ENCODE assay signal across 19 cellular contexts in genomic region chr3:122508135-122508914, GRCh38. TPM values are rescaled to one million over a fixed set of nuclear protein-coding genes. Genes with fewer than 3 reads are reported as not detected.
DNase-seq lines count a peak whose midpoint lies in the region; ATAC-seq, FAIRE-seq and TF ChIP-seq lines count a peak whose summit lies in the region.
"Had no signal": no experiment of that assay in that cellular context is flagged by ENCODE, and none has a peak within 500 bp of the region (broad histone marks: within the 10 kb centered on the region; RNA-seq: fewer than 3 reads in every experiment).

No MANE protein-coding gene starts in this region.

- POLR2A ChIA-PET in naive thymus-derived CD4-positive, alpha-beta T cell (lab: Charles Lee) = no interaction called here
- POLR2A ChIA-PET in HEK293T (lab: Yijun Ruan, JAX) = no interaction called here

- H3K27ac ChIP-seq in naive thymus-derived CD4-positive, alpha-beta T cell (ENCODE audit: low read depth, low read length) = no peak overlapping the region
- H3K27ac ChIP-seq: esophagus muscularis mucosa, ovary, suprapubic skin had no signal

- in situ Hi-C loops in ACHN (cut with HindIII; ENCODE audit: low pct_ligation_motif_present, low pct_unique_long_range_greater_than_20kb, low sequenced_read_pairs) = no loop called here

- peaks cover 7% of the 10 kb centered on the region for H3K9me3 Mint-ChIP-seq in activated naive CD8-positive, alpha-beta T cell (ENCODE audit: low read depth)
- peaks cover 0 to 13% (median 6%) of the 10 kb centered on the region in 11 donors for H3K9me3 Mint-ChIP-seq in naive thymus-derived CD4-positive, alpha-beta T cell

- peaks cover 0 to 3% (median 0%) of the 10 kb centered on the region in 3 experiments for H3K36me3 ChIP-seq in naive thymus-derived CD4-positive, alpha-beta T cell (ENCODE audit: control insufficient read depth in 2 of 3, insufficient read depth in 3 of 3, low read length in 3 of 3)
- H3K36me3 ChIP-seq: esophagus muscularis mucosa, ovary, suprapubic skin had no signal

- no peaks in the 10 kb centered on the region for H3K9me3 ChIP-seq in naive thymus-derived CD4-positive, alpha-beta T cell (ENCODE audit: control insufficient read depth in 2 of 3, low read length in 3 of 3)
- H3K9me3 ChIP-seq: Caco-2, ovary, suprapubic skin had no signal

- H3K4me3 ChIP-seq in naive thymus-derived CD4-positive, alpha-beta T cell (ENCODE audit: low read length) = no peak overlapping the region
- H3K4me3 ChIP-seq: esophagus muscularis mucosa, ovary, suprapubic skin had no signal

- DNase-seq in ACHN (peak; percentile 32), GM12892 (ENCODE audit: insufficient read length) (no peak), HEK293T (ENCODE audit: extremely low spot score) (no peak), NAMALWA (ENCODE audit: low spot score) (no peak), NCI-H774 (lab: John Stamatoyannopoulos, UW) (no peak)
- no peak for DNase-seq in naive thymus-derived CD4-positive, alpha-beta T cell
- DNase-seq: activated CD4-positive, alpha-beta T cell treated with anti-CD3 and anti-CD28 coated beads for 4 hours; Caco-2; glutamatergic neuron; NCI-H2171 treated with DMSO at 0.1 percent for 48 hours; NCI-H82; ovary; stimulated activated CD4-positive, alpha-beta T cell treated with anti-CD3 and anti-CD28 coated beads, Interleukin-2, amount 100 ng/mL, for 24 hours had no signal

- peaks cover 11 to 14% of the 10 kb centered on the region in 2 donors for H3K4me1 ChIP-seq in naive thymus-derived CD4-positive, alpha-beta T cell (ENCODE audit: control insufficient read depth in 2 of 2, insufficient read depth in 2 of 2, low read length in 2 of 2)

- H3K27ac Mint-ChIP-seq in activated naive CD8-positive, alpha-beta T cell = peak overlapping the region; percentile 72
- peak overlapping the region in 2 of 9 donors; percentile 25 to 41 for H3K27ac Mint-ChIP-seq in naive thymus-derived CD4-positive, alpha-beta T cell

- TF ChIP-seq POLR2A in GM12892 (IDR thresholded peaks at IDR 0.05; ENCODE audit: low read depth, low read length) = no peak

- ATAC-seq in naive thymus-derived CD4-positive, alpha-beta T cell = no peak
- no peak for ATAC-seq in GM18517 (IDR thresholded peaks at IDR 0.05; ENCODE audit: unreplicated experiment)
- ATAC-seq: Panc1, SK-N-SH treated with all-trans-retinoic acid at 6 μM for 48 hours had no signal

- CTCF ChIA-PET in naive thymus-derived CD4-positive, alpha-beta T cell (lab: Charles Lee) = interaction anchor here (1.0 kb wide), 1 partner anchor 52 kb away, joined by 4 read pairs; no protein-coding TSS in a partner anchor
- CTCF ChIA-PET in HEK293T (lab: Yijun Ruan, JAX) = no interaction called here

- H3K4me3 Mint-ChIP-seq in activated naive CD8-positive, alpha-beta T cell = peak overlapping the region; percentile 17
- H3K4me3 Mint-ChIP-seq in naive thymus-derived CD4-positive, alpha-beta T cell = peak overlapping the region in 7 of 10 donors; percentile 11 to 47 (median 29)

- H3K36me3 Mint-ChIP-seq in activated naive CD8-positive, alpha-beta T cell = peaks cover 18% of the 10 kb centered on the region
- H3K36me3 Mint-ChIP-seq in naive thymus-derived CD4-positive, alpha-beta T cell = peaks cover 8 to 39% (median 26%) of the 10 kb centered on the region in 5 donors

- intact Hi-C loops in naive thymus-derived CD4-positive, alpha-beta T cell (cut with micrococcal nuclease) = no loop called here

- H3K4me1 Mint-ChIP-seq in activated naive CD8-positive, alpha-beta T cell (ENCODE audit: low read depth) = peaks cover 82% of the 10 kb centered on the region
- H3K4me1 Mint-ChIP-seq in naive thymus-derived CD4-positive, alpha-beta T cell = peaks cover 47 to 91% (median 84%) of the 10 kb centered on the region in 7 donors

- peak; percentile 58 for FAIRE-seq in GM12892 (lab: Jason Lieb, UNC)

- no peaks in the 10 kb centered on the region for H3K27me3 ChIP-seq in naive thymus-derived CD4-positive, alpha-beta T cell (ENCODE audit: control insufficient read depth in 2 of 2, insufficient read depth in 2 of 2, low read length in 2 of 2)
- H3K27me3 ChIP-seq: esophagus muscularis mucosa, ovary, suprapubic skin had no signal

- H3K27me3 Mint-ChIP-seq in activated naive CD8-positive, alpha-beta T cell = no peaks in the 10 kb centered on the region
- no peaks in the 10 kb centered on the region for H3K27me3 Mint-ChIP-seq in naive thymus-derived CD4-positive, alpha-beta T cell

TF ChIP-seq in HEK293T, 16 proteins besides CTCF, POLR2A, EP300 and RAD21:
- TF ChIP-seq TARDBP (IDR thresholded peaks at IDR 0.05) (no peak), FOXA1 (IDR thresholded peaks at IDR 0.05) (no peak), SUZ12 (IDR thresholded peaks at IDR 0.05) (no peak), FOXK2 (IDR thresholded peaks at IDR 0.05) (no peak), PKNOX1 (IDR thresholded peaks at IDR 0.05) (no peak), HDGF (IDR thresholded peaks at IDR 0.05; ENCODE audit: borderline replicate concordance) (no peak), ZNF384 (IDR thresholded peaks at IDR 0.05) (no peak), NFRKB (IDR thresholded peaks at IDR 0.05) (no peak), L3MBTL2 (conservative IDR thresholded peaks at IDR 0.05) (no peak), ELF4 (IDR thresholded peaks at IDR 0.05) (no peak), LEF1 (IDR thresholded peaks at IDR 0.05; ENCODE audit: borderline replicate concordance) (no peak), FOXM1 (IDR thresholded peaks at IDR 0.05; ENCODE audit: borderline replicate concordance) (no peak), SP1 (IDR thresholded peaks at IDR 0.05) (no peak), BHLHE40 (IDR thresholded peaks at IDR 0.05; ENCODE audit: borderline replicate concordance) (no peak), ARNT (IDR thresholded peaks at IDR 0.05) (no peak), CTBP1 (IDR thresholded peaks at IDR 0.05; ENCODE audit: borderline replicate concordance) (no peak)

RNA-seq across cellular contexts. Expression of gene KPNA1, which starts 6.4 kb away (rescaled TPM):
- polyA plus RNA-seq in GM12892 (2012; ENCODE audit: missing spikeins) = 21.5 TPM
- total RNA-seq in naive thymus-derived CD4-positive, alpha-beta T cell = 10 to 100 TPM; 50.6 to 70.2 (median 54.3) TPM
- 10 to 100 TPM; 39.8 to 53.1 TPM for polyA plus RNA-seq in naive thymus-derived CD4-positive, alpha-beta T cell

RNA-seq across cellular contexts. Expression of gene PARP9, which starts 55.8 kb away (rescaled TPM):
- 31.5 TPM for polyA plus RNA-seq in GM12892 (2012; ENCODE audit: missing spikeins)
- 100 to 1,000 TPM in 1 of 5 experiments, 10 to 100 TPM in 4; 17.6 to 165 (median 24.4) TPM for total RNA-seq in naive thymus-derived CD4-positive, alpha-beta T cell
- 10 to 100 TPM; 22.4 to 39.0 TPM for polyA plus RNA-seq in naive thymus-derived CD4-positive, alpha-beta T cell

RNA-seq across cellular contexts. Expression of gene DTX3L, which starts 55.8 kb away (rescaled TPM):
- 17.1 TPM for polyA plus RNA-seq in GM12892 (2012; ENCODE audit: missing spikeins)
- total RNA-seq in naive thymus-derived CD4-positive, alpha-beta T cell = 100 to 1,000 TPM in 1 of 5 experiments, 10 to 100 TPM in 4; 28.6 to 164 (median 35.8) TPM
- 10 to 100 TPM; 27.5 to 31.2 TPM for polyA plus RNA-seq in naive thymus-derived CD4-positive, alpha-beta T cell
